In genomic region chr6:145893586-145893985, GRCh38 we compare ENCODE assay signal across 34 cellular contexts.
"Had no signal": no experiment of that assay in that cellular context is flagged by ENCODE, and none has a peak within 500 bp of the region (broad histone marks: within the 10 kb centered on the region; RNA-seq: fewer than 3 reads in every experiment).

No MANE protein-coding gene starts in this region.

- H3K4me1 ChIP-seq: adrenal gland, body of pancreas, breast epithelium had no signal

- H3K4me3 ChIP-seq: adrenal gland, body of pancreas, breast epithelium had no signal

- FAIRE-seq: astrocyte, colon, TTC549 had no signal

- DNase-seq: activated B cell treated with CpG ODN at 0.5 μM for 24 hours; activated CD4-positive, alpha-beta memory T cell treated with anti-CD3 and anti-CD28 coated beads for 36 hours; activated CD4-positive, alpha-beta T cell treated with anti-CD3 and anti-CD28 coated beads for 4 hours; activated CD4-positive, alpha-beta T cell treated with anti-CD3 and anti-CD28 coated beads, Interleukin-2, amount 10 ng/mL, durations not matched to agents 24 days and 14 days; activated CD4-positive, alpha-beta T cell treated with anti-CD3 and anti-CD28 coated beads, Interleukin-2, amount 50 U/mL, for 1 hour; activated CD4-positive, alpha-beta T cell treated with anti-CD3 and anti-CD28 coated beads, Interleukin-2, amount 50 U/mL, for 4 hours; activated CD4-positive, CD25-positive, alpha-beta regulatory T cell treated with anti-CD3 and anti-CD28 coated beads, Interleukin-2, amount 50 U/mL, for 72 hours; activated CD8-positive, alpha-beta memory T cell treated with anti-CD3 and anti-CD28 coated beads, Interleukin-2, amount 50 U/mL, for 4 hours; activated CD8-positive, alpha-beta T cell treated with anti-CD3 and anti-CD28 coated beads for 36 hours; activated effector memory CD4-positive, alpha-beta T cell treated with anti-CD3 and anti-CD28 coated beads, Interleukin-2, amount 50 U/mL, for 16 hours; activated gamma-delta T cell treated with Interleukin-2 at 50 U/mL for 16 hours; activated naive CD4-positive, alpha-beta T cell; activated naive CD4-positive, alpha-beta T cell treated with anti-CD3 and anti-CD28 coated beads for 36 hours; activated naive CD4-positive, alpha-beta T cell treated with anti-CD3 and anti-CD28 coated beads, Interleukin-2, amount 50 U/mL, for 16 hours; activated naive CD8-positive, alpha-beta T cell treated with anti-CD3 and anti-CD28 coated beads for 36 hours; activated T-cell treated with anti-CD3 and anti-CD28 coated beads for 4 hours; activated T-cell treated with anti-CD3 and anti-CD28 coated beads, Interleukin-2, amount 50 U/mL, for 1 hour; activated T-cell treated with anti-CD3 and anti-CD28 coated beads, Interleukin-2, amount 50 U/mL, for 4 hours; activated T-cell treated with anti-CD3 and anti-CD28 coated beads, Interleukin-2, amount 50 U/mL, for 72 hours; adrenal gland; amniotic stem cell; aorta; body of pancreas; brain microvascular endothelial cell; central memory CD4-positive, alpha-beta T cell; T-helper 17 cell; T-helper 9 cell had no signal

- ATAC-seq: activated CD8-positive, alpha-beta T cell treated with anti-CD3 and anti-CD28 coated beads for 36 hours; activated naive CD4-positive, alpha-beta T cell treated with anti-CD3 and anti-CD28 coated beads, Interleukin-2, amount 50 U/mL, for 72 hours; activated T-cell treated with anti-CD3 and anti-CD28 coated beads, Interleukin-2, amount 50 U/mL, for 4 hours; activated T-cell treated with anti-CD3 and anti-CD28 coated beads, Interleukin-2, amount 50 U/mL, for 72 hours; activated T-helper 17 cell treated with anti-CD3 and anti-CD28 coated beads, Interleukin-2, amount 50 U/mL, for 72 hours; body of pancreas; T-helper 17 cell had no signal

- H3K27ac ChIP-seq: adrenal gland, body of pancreas, brain microvascular endothelial cell, breast epithelium, VCaP had no signal

- H3K27me3 ChIP-seq: adrenal gland, body of pancreas, brain microvascular endothelial cell, breast epithelium had no signal

- H3K36me3 ChIP-seq: adrenal gland, brain microvascular endothelial cell, breast epithelium had no signal
